In genomic region chr20:52172392-52173047, GRCh38 we compare ENCODE assay signal across 14 cellular contexts. TPM values are rescaled to one million over a fixed set of nuclear protein-coding genes. Genes with fewer than 3 reads are reported as not detected.
DNase-seq lines count a peak whose midpoint lies in the region; ATAC-seq, FAIRE-seq and TF ChIP-seq lines count a peak whose summit lies in the region.
"Had no signal": no experiment of that assay in that cellular context is flagged by ENCODE, and none has a peak within 500 bp of the region (broad histone marks: within the 10 kb centered on the region; RNA-seq: fewer than 3 reads in every experiment).

No MANE protein-coding gene starts in this region.

- H3K27ac Mint-ChIP-seq in IgD-negative memory B cell (peak overlapping the region in 1 of 3 donors; percentile 24), type B pancreatic cell (no peak overlapping the region)
- H3K27ac Mint-ChIP-seq: activated CD4-positive, alpha-beta T cell treated with anti-CD3 and anti-CD28 coated beads, Interleukin-2, amount 10 ng/mL, durations not matched to agents 24 days and 14 days; activated naive CD8-positive, alpha-beta T cell treated with anti-CD3 and anti-CD28 coated beads, Interleukin-2, amount 10 ng/mL, durations not matched to agents 7 days and 5 days had no signal

- no peaks in the 10 kb centered on the region for H3K27me3 Mint-ChIP-seq in IgD-negative memory B cell
- no peaks in the 10 kb centered on the region for H3K27me3 Mint-ChIP-seq in type B pancreatic cell
- H3K27me3 Mint-ChIP-seq: activated CD4-positive, alpha-beta T cell treated with anti-CD3 and anti-CD28 coated beads, Interleukin-2, amount 10 ng/mL, durations not matched to agents 24 days and 14 days; activated naive CD8-positive, alpha-beta T cell treated with anti-CD3 and anti-CD28 coated beads, Interleukin-2, amount 10 ng/mL, durations not matched to agents 7 days and 5 days had no signal

- H3K4me1 Mint-ChIP-seq in IgD-negative memory B cell (peaks cover 16 to 22% (median 16%) of the 10 kb centered on the region in 3 donors), type B pancreatic cell (ENCODE audit: unreplicated experiment) (no peaks in the 10 kb centered on the region)
- H3K4me1 Mint-ChIP-seq: neural crest cell had no signal

- H3K4me3 ChIP-seq in GM12865 (ENCODE audit: low read depth, low read length), result peak overlapping the region; percentile 25; the same call in 1 of the 2 replicates
- H3K4me3 ChIP-seq: suprapubic skin had no signal

- no peaks in the 10 kb centered on the region for H3K9me3 Mint-ChIP-seq in IgD-negative memory B cell
- no peaks in the 10 kb centered on the region for H3K9me3 Mint-ChIP-seq in type B pancreatic cell
- H3K9me3 Mint-ChIP-seq: activated CD4-positive, alpha-beta T cell treated with anti-CD3 and anti-CD28 coated beads, Interleukin-2, amount 10 ng/mL, durations not matched to agents 24 days and 14 days; activated naive CD8-positive, alpha-beta T cell treated with anti-CD3 and anti-CD28 coated beads, Interleukin-2, amount 10 ng/mL, durations not matched to agents 7 days and 5 days; neural crest cell had no signal

- ATAC-seq in GM19452 (IDR thresholded peaks at IDR 0.05; ENCODE audit: unreplicated experiment) (peak; percentile 82), HG02884 (IDR thresholded peaks at IDR 0.05; ENCODE audit: unreplicated experiment) (peak; percentile 81)

- no peaks in the 10 kb centered on the region for H3K36me3 Mint-ChIP-seq in IgD-negative memory B cell
- peaks cover 7% of the 10 kb centered on the region for H3K36me3 Mint-ChIP-seq in type B pancreatic cell

- FAIRE-seq in D721Med (lab: Jason Lieb, UNC), result no peak

- peak; percentile 75 for DNase-seq in GM12865 (ENCODE audit: low read depth)
- no peak for DNase-seq in kidney tubule cell (ENCODE audit: low spot score)
- DNase-seq in D721Med (ENCODE audit: insufficient read length, low spot score), result no peak
- DNase-seq in NCI-H2081 (lab: John Stamatoyannopoulos, UW), result no peak
- no peak for DNase-seq in type B pancreatic cell (ENCODE audit: extremely low spot score, unreplicated experiment)
- DNase-seq: activated CD4-positive, alpha-beta T cell treated with anti-CD3 and anti-CD28 coated beads, Interleukin-2, amount 10 ng/mL, durations not matched to agents 24 days and 14 days; activated naive CD8-positive, alpha-beta T cell treated with anti-CD3 and anti-CD28 coated beads, Interleukin-2, amount 10 ng/mL, durations not matched to agents 7 days and 5 days; effector CD8-positive, alpha-beta T cell; NCI-H2107 had no signal

- H3K4me3 Mint-ChIP-seq in IgD-negative memory B cell, result peak overlapping the region in 3 of 4 donors; percentile 9 to 25 (median 19)
- no peak overlapping the region for H3K4me3 Mint-ChIP-seq in type B pancreatic cell
- H3K4me3 Mint-ChIP-seq: activated CD4-positive, alpha-beta T cell treated with anti-CD3 and anti-CD28 coated beads, Interleukin-2, amount 10 ng/mL, durations not matched to agents 24 days and 14 days; activated naive CD8-positive, alpha-beta T cell treated with anti-CD3 and anti-CD28 coated beads, Interleukin-2, amount 10 ng/mL, durations not matched to agents 7 days and 5 days; neural crest cell had no signal

- TF ChIP-seq CTCF in GM12865 (IDR thresholded peaks at IDR 0.05; ENCODE audit: insufficient read depth, low read depth, low read length, missing control alignments) (no peak), D721Med (IDR thresholded peaks at IDR 0.05; ENCODE audit: insufficient read depth, missing control alignments) (no peak), type B pancreatic cell (conservative IDR thresholded peaks at IDR 0.05) (no peak)

RNA-seq across cellular contexts. Expression of gene ZFP64, which starts 19.1 kb away (rescaled TPM):
- 12.8 TPM for polyA plus RNA-seq in IgD-negative memory B cell
- 22.0 and 24.1 TPM in 2 replicates for total RNA-seq in type B pancreatic cell (ENCODE audit: low replicate concordance)
